ENCODE assay signal across 26 cellular contexts in genomic region chr2:177733322-177733855, GRCh38.
"Had no signal": no experiment of that assay in that cellular context is flagged by ENCODE, and none has a peak within 500 bp of the region (broad histone marks: within the 10 kb centered on the region; RNA-seq: fewer than 3 reads in every experiment).

No MANE protein-coding gene starts in this region.

- H3K4me3 ChIP-seq: body of pancreas, breast epithelium, K562, SJCRH30, SK-N-MC had no signal

- DNase-seq: activated CD4-positive, alpha-beta T cell treated with anti-CD3 and anti-CD28 coated beads, Interleukin-2, amount 10 ng/mL, durations not matched to agents 24 days and 14 days; activated CD4-positive, alpha-beta T cell treated with anti-CD3 and anti-CD28 coated beads, Interleukin-2, amount 50 U/mL, for 48 hours; activated CD8-positive, alpha-beta T cell treated with anti-CD3 and anti-CD28 coated beads, Interleukin-2, amount 10 ng/mL, durations not matched to agents 7 days and 5 days; activated gamma-delta T cell; activated naive CD4-positive, alpha-beta T cell treated with Interleukin-2 at 50 U/mL for 16 hours; activated naive CD8-positive, alpha-beta T cell treated with anti-CD3 and anti-CD28 coated beads, Interleukin-2, amount 10 ng/mL, durations not matched to agents 7 days and 5 days; activated T-cell treated with anti-CD3 and anti-CD28 coated beads, Interleukin-2, amount 50 U/mL, for 24 hours; body of pancreas; IMR-90; NCI-H1105; NCI-H1436 treated with DMSO at 0.1 percent for 48 hours; NCI-H1694 treated with DMSO at 0.1 percent for 48 hours; NCI-H2029; NCI-H2171 treated with DMSO at 0.1 percent for 48 hours; NCI-H2227 treated with DMSO at 0.1 percent for 48 hours; NCI-H446; NCI-H510A treated with DMSO at 0.1 percent for 48 hours; NCI-H774; SHP77; SJCRH30; T1000 had no signal

- H3K9me3 ChIP-seq: body of pancreas, breast epithelium, SJCRH30 had no signal

- H3K27ac ChIP-seq: body of pancreas, breast epithelium, SJCRH30, SK-N-MC had no signal

- H3K4me1 ChIP-seq: body of pancreas, breast epithelium had no signal

- ATAC-seq: activated CD8-positive, alpha-beta T cell treated with anti-CD3 and anti-CD28 coated beads, Interleukin-2, amount 10 ng/mL, durations not matched to agents 7 days and 5 days; body of pancreas; K562; Panc1 had no signal

- H3K27me3 ChIP-seq: body of pancreas, breast epithelium, SJCRH30 had no signal

- FAIRE-seq: astrocyte, K562 had no signal

- H3K36me3 ChIP-seq: breast epithelium, SJCRH30 had no signal
